Comparison of ENCODE assay signal across 10 cellular contexts in genomic region chr2:17879913-17880274, GRCh38. TPM values are rescaled to one million over a fixed set of nuclear protein-coding genes. Genes with fewer than 3 reads are reported as not detected.
DNase-seq lines count a peak whose midpoint lies in the region; ATAC-seq and TF ChIP-seq lines count a peak whose summit lies in the region.
"Had no signal": no experiment of that assay in that cellular context is flagged by ENCODE, and none has a peak within 500 bp of the region (broad histone marks: within the 10 kb centered on the region; RNA-seq: fewer than 3 reads in every experiment).

No MANE protein-coding gene starts in this region.

- H3K36me3 ChIP-seq in kidney epithelial cell (ENCODE audit: control insufficient read depth, insufficient read depth, low read length), result no peaks in the 10 kb centered on the region
- H3K36me3 ChIP-seq in smooth muscle cell (ENCODE audit: low read depth), result no peaks in the 10 kb centered on the region

- no peaks in the 10 kb centered on the region for H3K36me3 Mint-ChIP-seq in T-helper 1 cell treated with Interleukin-12 subunit alpha and Interleukin-12 subunit beta and Interleukin-4 antibody, amounts not matched to agents 30 μg/mL and 1 μg/mL, for 36 hours (ENCODE audit: low read depth)
- no peaks in the 10 kb centered on the region for H3K36me3 Mint-ChIP-seq in activated T-helper 1 cell treated with anti-CD3 and anti-CD28 coated beads, Interleukin-12 subunit alpha, Interleukin-12 subunit beta, Interleukin-2, Interleukin-4 antibody, amounts not matched to agents 30 ng/mL and 10 ng/mL and 1 ng/mL, durations not matched to agents 14 hours and 24 hours and 36 hours (ENCODE audit: low read depth)
- no peaks in the 10 kb centered on the region for H3K36me3 Mint-ChIP-seq in osteocyte (ENCODE audit: unreplicated experiment)

- H3K27ac Mint-ChIP-seq in T-helper 1 cell treated with Interleukin-12 subunit alpha and Interleukin-12 subunit beta and Interleukin-4 antibody, amounts not matched to agents 30 μg/mL and 1 μg/mL, for 36 hours, result no peak overlapping the region
- no peak overlapping the region for H3K27ac Mint-ChIP-seq in activated T-helper 1 cell treated with anti-CD3 and anti-CD28 coated beads, Interleukin-12 subunit alpha, Interleukin-12 subunit beta, Interleukin-2, Interleukin-4 antibody, amounts not matched to agents 30 ng/mL and 10 ng/mL and 1 ng/mL, durations not matched to agents 14 hours and 24 hours and 36 hours
- no peak overlapping the region for H3K27ac Mint-ChIP-seq in osteocyte (ENCODE audit: unreplicated experiment)

- no peaks in the 10 kb centered on the region for H3K79me2 ChIP-seq in smooth muscle cell (ENCODE audit: low read depth)

- H3F3A ChIP-seq in smooth muscle cell (ENCODE audit: low read depth), result no peaks in the 10 kb centered on the region

- H2AFZ ChIP-seq in smooth muscle cell (ENCODE audit: low read depth), result no peak overlapping the region

- 22% methylated on average over 9 of the region's 9 CpGs for WGBS in smooth muscle cell (ENCODE audit: low lambda C conversion rate)

- H3K27ac ChIP-seq in smooth muscle cell (ENCODE audit: low read depth), result no peak overlapping the region

- peaks cover 9% of the 10 kb centered on the region for H3K4me1 Mint-ChIP-seq in T-helper 1 cell treated with Interleukin-12 subunit alpha and Interleukin-12 subunit beta and Interleukin-4 antibody, amounts not matched to agents 30 μg/mL and 1 μg/mL, for 36 hours (ENCODE audit: low read depth)
- peaks cover 5% of the 10 kb centered on the region for H3K4me1 Mint-ChIP-seq in activated T-helper 1 cell treated with anti-CD3 and anti-CD28 coated beads, Interleukin-12 subunit alpha, Interleukin-12 subunit beta, Interleukin-2, Interleukin-4 antibody, amounts not matched to agents 30 ng/mL and 10 ng/mL and 1 ng/mL, durations not matched to agents 14 hours and 24 hours and 36 hours (ENCODE audit: low read depth)
- peaks cover 12% of the 10 kb centered on the region for H3K4me1 Mint-ChIP-seq in osteocyte (ENCODE audit: unreplicated experiment)

- peaks cover 67% of the 10 kb centered on the region for H3K27me3 Mint-ChIP-seq in T-helper 1 cell treated with Interleukin-12 subunit alpha and Interleukin-12 subunit beta and Interleukin-4 antibody, amounts not matched to agents 30 μg/mL and 1 μg/mL, for 36 hours (ENCODE audit: low read depth)
- peaks cover 56% of the 10 kb centered on the region for H3K27me3 Mint-ChIP-seq in activated T-helper 1 cell treated with anti-CD3 and anti-CD28 coated beads, Interleukin-12 subunit alpha, Interleukin-12 subunit beta, Interleukin-2, Interleukin-4 antibody, amounts not matched to agents 30 ng/mL and 10 ng/mL and 1 ng/mL, durations not matched to agents 14 hours and 24 hours and 36 hours (ENCODE audit: insufficient read depth)
- peaks cover 69% of the 10 kb centered on the region for H3K27me3 Mint-ChIP-seq in osteocyte (ENCODE audit: unreplicated experiment)

- H3K4me1 ChIP-seq in smooth muscle cell (ENCODE audit: low read depth), result peaks cover 11% of the 10 kb centered on the region

- intact Hi-C loops in activated T-helper 1 cell treated with anti-CD3 and anti-CD28 coated beads, Interleukin-12 subunit alpha, Interleukin-12 subunit beta, Interleukin-2, Interleukin-4 antibody, amounts not matched to agents 30 ng/mL and 10 ng/mL and 1 ng/mL, durations not matched to agents 14 hours and 24 hours and 36 hours (cut with micrococcal nuclease), result loop anchor here (10.0 kb wide), 1 partner anchor 1475 kb away; the partner anchor contains the start of gene OSR1

- TF ChIP-seq CTCF in kidney epithelial cell (IDR thresholded peaks at IDR 0.05; ENCODE audit: insufficient read depth, low read length, poor library complexity, severe bottlenecking) (no peak), smooth muscle cell (IDR thresholded peaks at IDR 0.05; ENCODE audit: borderline replicate concordance, insufficient read depth, poor library complexity, severe bottlenecking) (no peak), osteocyte (IDR thresholded peaks at IDR 0.05) (no peak)

- H3K4me3 Mint-ChIP-seq in T-helper 1 cell treated with Interleukin-12 subunit alpha and Interleukin-12 subunit beta and Interleukin-4 antibody, amounts not matched to agents 30 μg/mL and 1 μg/mL, for 36 hours, result peak overlapping the region; percentile 55
- peak overlapping the region; percentile 60 for H3K4me3 Mint-ChIP-seq in activated T-helper 1 cell treated with anti-CD3 and anti-CD28 coated beads, Interleukin-12 subunit alpha, Interleukin-12 subunit beta, Interleukin-2, Interleukin-4 antibody, amounts not matched to agents 30 ng/mL and 10 ng/mL and 1 ng/mL, durations not matched to agents 14 hours and 24 hours and 36 hours
- no peak overlapping the region for H3K4me3 Mint-ChIP-seq in osteocyte (ENCODE audit: unreplicated experiment)

- H3K9ac ChIP-seq in smooth muscle cell (ENCODE audit: low read depth), result no peak overlapping the region

- H3K9me3 Mint-ChIP-seq in T-helper 1 cell treated with Interleukin-12 subunit alpha and Interleukin-12 subunit beta and Interleukin-4 antibody, amounts not matched to agents 30 μg/mL and 1 μg/mL, for 36 hours, result no peaks in the 10 kb centered on the region
- no peaks in the 10 kb centered on the region for H3K9me3 Mint-ChIP-seq in activated T-helper 1 cell treated with anti-CD3 and anti-CD28 coated beads, Interleukin-12 subunit alpha, Interleukin-12 subunit beta, Interleukin-2, Interleukin-4 antibody, amounts not matched to agents 30 ng/mL and 10 ng/mL and 1 ng/mL, durations not matched to agents 14 hours and 24 hours and 36 hours
- H3K9me3 Mint-ChIP-seq in osteocyte (ENCODE audit: unreplicated experiment), result no peaks in the 10 kb centered on the region

- no peaks in the 10 kb centered on the region for H3K9me3 ChIP-seq in smooth muscle cell (replicated peaks; ENCODE audit: low read depth)

- DNase-seq in T-helper 1 cell (no peak), kidney epithelial cell (ENCODE audit: low read depth) (no peak), smooth muscle cell (lab: John Stamatoyannopoulos, UW; ENCODE audit: unreplicated experiment) (no peak), osteocyte (ENCODE audit: extremely low spot score, unreplicated experiment) (no peak), EL (no peak)
- DNase-seq in activated T-helper 1 cell treated with anti-CD3 and anti-CD28 coated beads, Interleukin-12 subunit alpha, Interleukin-12 subunit beta, Interleukin-2, Interleukin-4 antibody, amounts not matched to agents 30 ng/mL and 10 ng/mL and 1 ng/mL, durations not matched to agents 14 hours and 24 hours and 36 hours (ENCODE audit: low spot score), result no peak
- DNase-seq: activated CD4-positive, alpha-beta T cell treated with anti-CD3 and anti-CD28 coated beads for 4 hours; cortex of kidney had no signal

- peaks cover 16% of the 10 kb centered on the region for H3K27me3 ChIP-seq in kidney epithelial cell (ENCODE audit: control insufficient read depth, insufficient read depth, low read length)
- H3K27me3 ChIP-seq in smooth muscle cell (ENCODE audit: low read depth), result peaks cover 68% of the 10 kb centered on the region

- H4K20me1 ChIP-seq in smooth muscle cell (ENCODE audit: low read depth), result peaks cover 12% of the 10 kb centered on the region

- H3K4me3 ChIP-seq in kidney epithelial cell (ENCODE audit: low read depth, low read length) (peak overlapping the region; percentile 80), smooth muscle cell (peak overlapping the region; percentile 78)

- ATAC-seq in GM19023 (IDR thresholded peaks at IDR 0.05; ENCODE audit: unreplicated experiment), result no peak

- peak overlapping the region; percentile 89 for H3K4me2 ChIP-seq in smooth muscle cell

RNA-seq across cellular contexts. Expression of gene KCNS3, which starts 1.4 kb away (rescaled TPM):
- 0.07 TPM in 1 of 2 replicates, not detected in the other for total RNA-seq in activated T-helper 1 cell treated with anti-CD3 and anti-CD28 coated beads, Interleukin-12 subunit alpha, Interleukin-12 subunit beta, Interleukin-2, Interleukin-4 antibody, amounts not matched to agents 30 ng/mL and 10 ng/mL and 1 ng/mL, durations not matched to agents 14 hours and 24 hours and 36 hours
- total RNA-seq in kidney epithelial cell (8.9 and 19.1 TPM in 2 replicates), smooth muscle cell (31.0 and 50.1 TPM in 2 replicates), osteocyte (not detected in 2 replicates)
- 30.4 and 48.2 TPM in 2 replicates for polyA plus RNA-seq in smooth muscle cell
